ENCODE assay signal across 1 cellular context in the genomic region with DNA sequence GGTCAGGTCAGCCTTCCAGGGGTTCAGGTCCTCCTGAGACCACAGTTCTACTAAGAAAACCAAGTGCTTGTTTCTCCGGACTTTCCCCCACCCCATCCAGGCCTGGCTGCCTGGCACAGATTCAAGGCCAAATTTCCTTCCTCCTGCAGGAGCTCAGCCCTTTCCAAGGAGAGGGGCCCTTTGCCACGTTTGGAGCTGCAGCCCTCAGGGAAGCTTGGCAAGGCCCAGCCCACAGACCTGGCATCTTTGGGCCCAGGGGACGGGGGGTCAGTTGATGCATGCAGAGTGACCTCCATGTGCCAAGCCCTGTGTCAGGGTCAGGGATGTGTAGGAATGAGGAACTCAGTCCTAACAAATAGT.
TF ChIP-seq lines count a peak whose summit lies in the region.

No MANE protein-coding gene starts in this region.

TF ChIP-seq in endothelial cell of umbilical vein, 7 proteins besides CTCF, POLR2A, EP300 and RAD21 (continued from another document):
- TF ChIP-seq FOS (IDR thresholded peaks at IDR 0.05; ENCODE audit: borderline replicate concordance, insufficient read depth, low read length) = no peak
